In genomic region chr2:204544961-204545860, GRCh38 we compare ENCODE assay signal across 8 cellular contexts. TPM values are rescaled to one million over a fixed set of nuclear protein-coding genes. Genes with fewer than 3 reads are reported as not detected.
DNase-seq lines count a peak whose midpoint lies in the region; ATAC-seq and TF ChIP-seq lines count a peak whose summit lies in the region.

Gene PARD3B (plus strand): TSS chr2:204545475. CDS start chr2:204546000, 525 bp downstream.

- no peak for TF ChIP-seq CTCF in GM12865 (IDR thresholded peaks at IDR 0.05; ENCODE audit: insufficient read depth, low read depth, low read length, missing control alignments)

- peak; percentile 53 for ATAC-seq in HG02623 (IDR thresholded peaks at IDR 0.05; ENCODE audit: unreplicated experiment)
- ATAC-seq in esophagus mucosa: peak; percentile 90
- peak; percentile 80 for ATAC-seq in stimulated activated naive CD8-positive, alpha-beta T cell treated with anti-CD3 and anti-CD28 coated beads, Interleukin-15, Interleukin-2, amounts not matched to agents 100 U/mL and 50 U/mL, for 24 hours
- ATAC-seq in HG03095 (IDR thresholded peaks at IDR 0.05; ENCODE audit: unreplicated experiment): no peak

- DNase-seq in GM12865 (ENCODE audit: low read depth): peak; percentile 16
- peak; percentile 16 to 18 for DNase-seq in NCI-H187 (lab: John Stamatoyannopoulos, UW)
- peak; percentile 16 for DNase-seq in activated CD8-positive, alpha-beta memory T cell treated with anti-CD3 and anti-CD28 coated beads, Interleukin-2, amount 50 U/mL, for 4 hours
- peak; percentile 53 for DNase-seq in midbrain (lab: John Stamatoyannopoulos, UW)
- peak; percentile 42 for DNase-seq in stimulated activated naive CD8-positive, alpha-beta T cell treated with anti-CD3 and anti-CD28 coated beads, Interleukin-15, Interleukin-2, amounts not matched to agents 100 U/mL and 50 U/mL, for 24 hours

- H3K4me3 ChIP-seq in GM12865 (ENCODE audit: low read depth, low read length): peak within 1 kb of the TSS; percentile 47

RNA-seq across cellular contexts. Expression of gene PARD3B, which starts in this region (rescaled TPM):
- total RNA-seq in esophagus mucosa: 4.3 TPM
